In genomic region chr1:149925751-149926150, GRCh38 we compare ENCODE assay signal across 11 cellular contexts. TPM values are rescaled to one million over a fixed set of nuclear protein-coding genes. Genes with fewer than 3 reads are reported as not detected.
A peak's percentile ranks its signal among the peaks of the same experiment; 100 is the strongest.
DNase-seq lines count a peak whose midpoint lies in the region; FAIRE-seq and TF ChIP-seq lines count a peak whose summit lies in the region.
"Had no signal": no experiment of that assay in that cellular context is flagged by ENCODE, and none has a peak within 500 bp of the region (broad histone marks: within the 10 kb centered on the region; RNA-seq: fewer than 3 reads in every experiment).

No MANE protein-coding gene starts in this region.

- H3K27me3 ChIP-seq in Caco-2 (replicated peaks; ENCODE audit: control insufficient read depth, insufficient read depth, low read length) (no peaks in the 10 kb centered on the region), astrocyte (ENCODE audit: insufficient read depth, low read length) (no peaks in the 10 kb centered on the region), right atrium auricular region (no peaks in the 10 kb centered on the region)
- H3K27me3 ChIP-seq: SJCRH30 had no signal

- H2AFZ ChIP-seq in astrocyte (ENCODE audit: low read depth, low read length), result no peak overlapping the region

- peak overlapping the region; percentile 23 for H3K4me3 Mint-ChIP-seq in Caco-2 (ENCODE audit: unreplicated experiment)
- peak overlapping the region; percentile 56 to 97 (median 92) for H3K4me3 Mint-ChIP-seq in IgD-negative memory B cell
- peak overlapping the region; percentile 100 for H3K4me3 Mint-ChIP-seq in astrocyte (ENCODE audit: unreplicated experiment)
- peak overlapping the region; percentile 100 for H3K4me3 Mint-ChIP-seq in nephron progenitor cell

- H3K27ac ChIP-seq in astrocyte (ENCODE audit: low read depth, low read length), result no peak overlapping the region
- no peak overlapping the region for H3K27ac ChIP-seq in right atrium auricular region
- H3K27ac ChIP-seq: SJCRH30 had no signal

- POLR2A ChIA-PET in Caco-2 (lab: Charles Lee), result no interaction called here

- DNase-seq in Caco-2, result no peak
- DNase-seq in astrocyte (ENCODE audit: low read depth), result no peak
- no peak for DNase-seq in nephron progenitor cell
- no peak for DNase-seq in right atrium auricular region (ENCODE audit: low spot score)
- DNase-seq in SW 1271 (lab: John Stamatoyannopoulos, UW), result no peak
- DNase-seq in islet precursor cell, result no peak
- DNase-seq: DMS79; NCI-H748 treated with DMSO at 0.1 percent for 48 hours; SJCRH30; stimulated activated naive CD4-positive, alpha-beta T cell treated with Interleukin-2 at 50 U/mL for 16 hours had no signal

- H3K36me3 Mint-ChIP-seq in Caco-2 (ENCODE audit: insufficient read depth, unreplicated experiment), result peaks cover 75% of the 10 kb centered on the region
- peaks cover 21% of the 10 kb centered on the region for H3K36me3 Mint-ChIP-seq in IgD-negative memory B cell
- H3K36me3 Mint-ChIP-seq in astrocyte (ENCODE audit: low read depth, unreplicated experiment), result peaks cover 32% of the 10 kb centered on the region
- peaks cover 47% of the 10 kb centered on the region for H3K36me3 Mint-ChIP-seq in nephron progenitor cell (ENCODE audit: low read depth)

- H3K9me3 ChIP-seq in Caco-2 (no peaks in the 10 kb centered on the region), astrocyte (ENCODE audit: insufficient read depth, low read depth, low read length) (no peaks in the 10 kb centered on the region), right atrium auricular region (no peaks in the 10 kb centered on the region)
- H3K9me3 ChIP-seq: SJCRH30 had no signal

- H3K27ac Mint-ChIP-seq in Caco-2 (ENCODE audit: unreplicated experiment) (no peak overlapping the region), IgD-negative memory B cell (peak overlapping the region in 1 of 3 donors; percentile 79), astrocyte (ENCODE audit: unreplicated experiment) (peak overlapping the region; percentile 63), nephron progenitor cell (no peak overlapping the region)

- FAIRE-seq in astrocyte (lab: Jason Lieb, UNC), result no peak

- H3K27me3 Mint-ChIP-seq in Caco-2 (ENCODE audit: insufficient read depth, unreplicated experiment), result no peaks in the 10 kb centered on the region
- peaks cover 3% of the 10 kb centered on the region for H3K27me3 Mint-ChIP-seq in IgD-negative memory B cell
- no peaks in the 10 kb centered on the region for H3K27me3 Mint-ChIP-seq in astrocyte (ENCODE audit: low read depth, unreplicated experiment)
- H3K27me3 Mint-ChIP-seq in nephron progenitor cell (ENCODE audit: low read depth, poor library complexity), result peaks cover 5% of the 10 kb centered on the region

- H3K9ac ChIP-seq in astrocyte (ENCODE audit: low read length), result no peak overlapping the region

- H3K4me1 Mint-ChIP-seq in Caco-2 (ENCODE audit: low read depth, unreplicated experiment) (peaks cover 11% of the 10 kb centered on the region), IgD-negative memory B cell (peaks cover 14 to 27% (median 21%) of the 10 kb centered on the region in 3 donors), astrocyte (ENCODE audit: low read depth, unreplicated experiment) (peaks cover 28% of the 10 kb centered on the region), nephron progenitor cell (peaks cover 57% of the 10 kb centered on the region)

- intact Hi-C loops in Caco-2 (cut with micrococcal nuclease; ENCODE audit: unreplicated experiment), result no loop called here

- H4K20me1 ChIP-seq in astrocyte (ENCODE audit: insufficient read depth, low read length), result peaks cover 37% of the 10 kb centered on the region

- TF ChIP-seq CTCF in Caco-2 (IDR thresholded peaks at IDR 0.05; ENCODE audit: insufficient read depth in 1 of 2, low read depth in 1 of 2, low read length in 1 of 2, severe bottlenecking in 1 of 2, unreplicated experiment in 1 of 2) (no peak), astrocyte (IDR thresholded peaks at IDR 0.05; ENCODE audit: insufficient read depth, low read depth, low read length) (no peak), nephron progenitor cell (IDR thresholded peaks at IDR 0.05) (no peak), right atrium auricular region (IDR thresholded peaks at IDR 0.05) (no peak)

- H3K36me3 ChIP-seq in Caco-2 (ENCODE audit: control insufficient read depth, insufficient read depth, low read length) (peaks cover 2% of the 10 kb centered on the region; the same call in 1 of the 2 replicates), astrocyte (ENCODE audit: insufficient read depth, low read length) (peaks cover 44% of the 10 kb centered on the region), right atrium auricular region (peaks cover 44% of the 10 kb centered on the region)

- H3K4me3 ChIP-seq in Caco-2 (ENCODE audit: low read depth, low read length) (no peak overlapping the region), astrocyte (ENCODE audit: insufficient read depth, low read depth, low read length) (no peak overlapping the region), right atrium auricular region (no peak overlapping the region)
- H3K4me3 ChIP-seq: SJCRH30 had no signal

- peaks cover 34% of the 10 kb centered on the region for H3K79me2 ChIP-seq in astrocyte (ENCODE audit: insufficient read depth, low read length)

- H3K9me3 Mint-ChIP-seq in Caco-2 (ENCODE audit: unreplicated experiment) (no peaks in the 10 kb centered on the region), IgD-negative memory B cell (no peaks in the 10 kb centered on the region), astrocyte (ENCODE audit: unreplicated experiment) (peaks cover 2% of the 10 kb centered on the region), nephron progenitor cell (no peaks in the 10 kb centered on the region)

- BruUV-seq in Caco-2 (replicated peaks; lab: Mats Ljungman, UMichigan), result no TSS peak

- peak overlapping the region; percentile 92 for H3K4me2 ChIP-seq in astrocyte (ENCODE audit: low read length)

- CTCF ChIA-PET in Caco-2 (lab: Charles Lee), result no interaction called here

- peaks cover 9% of the 10 kb centered on the region for H3K4me1 ChIP-seq in Caco-2
- peaks cover 21% of the 10 kb centered on the region for H3K4me1 ChIP-seq in astrocyte (ENCODE audit: insufficient read depth, low read length)
- H3K4me1 ChIP-seq in right atrium auricular region, result peaks cover 0 to 25% of the 10 kb centered on the region in 2 donors

RNA-seq across cellular contexts. Expression of gene SF3B4, which starts 1.9 kb away (rescaled TPM):
- total RNA-seq in Caco-2 (2022) (103 and 104 TPM in 2 replicates), astrocyte (73.2 and 74.0 TPM in 2 replicates), right atrium auricular region (10 to 100 TPM in 1 of 2 donors, 1 to 10 TPM in 1; 5.7 to 12.3 TPM)
- polyA plus RNA-seq in IgD-negative memory B cell, result 99.3 TPM

RNA-seq across cellular contexts. Expression of gene SV2A, which starts 8.1 kb away (rescaled TPM):
- 4.7 TPM in 2 replicates for total RNA-seq in Caco-2 (2022)
- 0.18 TPM for polyA plus RNA-seq in IgD-negative memory B cell
- total RNA-seq in astrocyte, result 6.4 and 6.8 TPM in 2 replicates
- total RNA-seq in right atrium auricular region, result 1 to 10 TPM; 1.0 to 6.3 TPM

RNA-seq across cellular contexts. Expression of gene MTMR11, which starts 10.9 kb away (rescaled TPM):
- total RNA-seq in Caco-2 (2022) (2.2 and 2.3 TPM in 2 replicates), astrocyte (4.0 and 5.0 TPM in 2 replicates), right atrium auricular region (1 to 10 TPM; 1.6 to 9.6 TPM)
- polyA plus RNA-seq in IgD-negative memory B cell, result not detected

RNA-seq across cellular contexts. Expression of gene BOLA1, which starts 26.4 kb away (rescaled TPM):
- 22.7 and 22.9 TPM in 2 replicates for total RNA-seq in Caco-2 (2022)
- polyA plus RNA-seq in IgD-negative memory B cell, result 29.1 TPM
- total RNA-seq in astrocyte, result 6.1 and 7.0 TPM in 2 replicates
- total RNA-seq in right atrium auricular region, result 10 to 100 TPM; 26.3 to 28.0 TPM

Comparison
In these comparisons a context has a peak if more than half of its experiments do, and no peak if none do; other contexts are left out.
1. H3K4me3 Mint-ChIP-seq: peak in every context shown above with its lines; median percentile 100 in astrocyte; 100 in nephron progenitor cell; 92 in IgD-negative memory B cell; 23 in Caco-2.